ENCODE assay signal across 13 cellular contexts in genomic region chr6:145086197-145086596, GRCh38.
DNase-seq lines count a peak whose midpoint lies in the region; ATAC-seq and TF ChIP-seq lines count a peak whose summit lies in the region.
"Had no signal": no experiment of that assay in that cellular context is flagged by ENCODE, and none has a peak within 500 bp of the region (broad histone marks: within the 10 kb centered on the region; RNA-seq: fewer than 3 reads in every experiment).

No MANE protein-coding gene starts in this region.

- H3K27ac ChIP-seq in left ventricle myocardium inferior (replicated peaks) (no peak overlapping the region), ovary (no peak overlapping the region)

- TF ChIP-seq EP300 in ovary (IDR thresholded peaks at IDR 0.05): no peak

- DNase-seq in left cardiac atrium (no peak), left ventricle myocardium inferior (no peak), NCI-H2171 treated with DMSO at 0.1 percent for 48 hours (lab: John Stamatoyannopoulos, UW) (peak; percentile 98), fibroblast of peridontal ligament (ENCODE audit: extremely low read depth) (peak; percentile 79), ovary (no peak), NCI-H774 (lab: John Stamatoyannopoulos, UW) (no peak)
- no peak for DNase-seq in stimulated activated naive CD8-positive, alpha-beta T cell treated with anti-CD3 and anti-CD28 coated beads, Interleukin-15, Interleukin-2, amounts not matched to agents 100 U/mL and 50 U/mL, for 24 hours
- DNase-seq: activated T-cell treated with anti-CD3 and anti-CD28 coated beads, Interleukin-2, amount 50 U/mL, for 48 hours; AML-193; head of caudate nucleus; mucosa of descending colon; stimulated activated naive CD4-positive, alpha-beta T cell treated with Interleukin-2 at 50 U/mL for 16 hours had no signal

- intact Hi-C loops in left cardiac atrium (cut with DNase I): no loop called here
- intact Hi-C loops in left ventricle myocardium inferior (cut with micrococcal nuclease): no loop called here
- intact Hi-C loops in ovary (cut with DNase I): no loop called here

- H3K9me3 ChIP-seq in left ventricle myocardium inferior (replicated peaks) (no peaks in the 10 kb centered on the region), ovary (no peaks in the 10 kb centered on the region)
- H3K9me3 ChIP-seq: mucosa of descending colon had no signal

- TF ChIP-seq CTCF in left ventricle myocardium inferior (IDR thresholded peaks at IDR 0.05; ENCODE audit: borderline replicate concordance) (no peak), ovary (IDR thresholded peaks at IDR 0.05) (no peak)

- H3K4me3 ChIP-seq in left ventricle myocardium inferior: no peak overlapping the region
- H3K4me3 ChIP-seq in ovary: no peak overlapping the region
- H3K4me3 ChIP-seq: mucosa of descending colon had no signal

- H3K36me3 ChIP-seq in left ventricle myocardium inferior: no peaks in the 10 kb centered on the region
- no peaks in the 10 kb centered on the region for H3K36me3 ChIP-seq in ovary

- 32 to 41% (median 35%) methylated on average over 3 of the region's 3 CpGs for WGBS in ovary, 3 donors

- ATAC-seq in left cardiac atrium: peak; percentile 70 to 88
- no peak for ATAC-seq in HG03097 (IDR thresholded peaks at IDR 0.05; ENCODE audit: low FRiP score, unreplicated experiment)
- ATAC-seq in stimulated activated naive CD8-positive, alpha-beta T cell treated with anti-CD3 and anti-CD28 coated beads, Interleukin-15, Interleukin-2, amounts not matched to agents 100 U/mL and 50 U/mL, for 24 hours: no peak
- ATAC-seq: mucosa of descending colon had no signal

- H3K4me1 ChIP-seq in left ventricle myocardium inferior (no peaks in the 10 kb centered on the region), ovary (ENCODE audit: insufficient read depth) (no peaks in the 10 kb centered on the region)

- no peaks in the 10 kb centered on the region for H3K27me3 ChIP-seq in left ventricle myocardium inferior (ENCODE audit: low read depth)
- no peaks in the 10 kb centered on the region for H3K27me3 ChIP-seq in ovary

- TF ChIP-seq POLR2A in ovary (IDR thresholded peaks at IDR 0.05): no peak

Comparison
In these comparisons a context has a peak if more than half of its experiments do, and no peak if none do; other contexts are left out.
1. ATAC-seq: peak in left cardiac atrium (2 of 2); none in HG03097 (single experiment) and stimulated activated naive CD8-positive, alpha-beta T cell treated with anti-CD3 and anti-CD28 coated beads, Interleukin-15, Interleukin-2, amounts not matched to agents 100 U/mL and 50 U/mL, for 24 hours (single experiment).
2. DNase-seq: peak in NCI-H2171 treated with DMSO at 0.1 percent for 48 hours (single experiment) and fibroblast of peridontal ligament (single experiment); none in left cardiac atrium (single experiment), left ventricle myocardium inferior (single experiment), ovary (0 of 5), stimulated activated naive CD8-positive, alpha-beta T cell treated with anti-CD3 and anti-CD28 coated beads, Interleukin-15, Interleukin-2, amounts not matched to agents 100 U/mL and 50 U/mL, for 24 hours (single experiment) and NCI-H774 (single experiment).